Comparison of ENCODE assay signal across 18 cellular contexts in genomic region chr15:39391230-39391629, GRCh38.
A peak's percentile ranks its signal among the peaks of the same experiment; 100 is the strongest.
DNase-seq lines count a peak whose midpoint lies in the region; ATAC-seq and TF ChIP-seq lines count a peak whose summit lies in the region.
"Had no signal": no experiment of that assay in that cellular context is flagged by ENCODE, and none has a peak within 500 bp of the region (broad histone marks: within the 10 kb centered on the region; RNA-seq: fewer than 3 reads in every experiment).

No MANE protein-coding gene starts in this region.

- ATAC-seq in right cardiac atrium: peak; percentile 40 to 67
- ATAC-seq: mucosa of descending colon had no signal

- H3K9me2 ChIP-seq in SK-N-SH: no peaks in the 10 kb centered on the region

- no peak; the same call in 1 of the 2 replicates for TF ChIP-seq RAD21 in SK-N-SH (IDR thresholded peaks at IDR 0.05; ENCODE audit: low read length)

- POLR2A ChIA-PET in SK-N-SH (lab: Yijun Ruan, JAX): no interaction called here

- CTCF ChIA-PET in SK-N-SH (lab: Yijun Ruan, JAX): interaction anchor here (0.6 to 2.1 kb wide), 10 partner anchors 36 to 683 kb away, joined by 3 to 12 read pairs (median 3); partner anchors contain the start of gene THBS1

- intact Hi-C loops in right cardiac atrium (cut with DNase I): no loop called here

- no peak for TF ChIP-seq CTCF in SK-N-SH (IDR thresholded peaks at IDR 0.05)

- H3K4me1 ChIP-seq in SK-N-SH (ENCODE audit: control insufficient read depth in 1 of 2, insufficient read depth in 2 of 2, low read depth in 1 of 2, low read length in 1 of 2): peaks cover 0 to 32% of the 10 kb centered on the region in 2 experiments; a peak in 2 of 4 replicates
- no peaks in the 10 kb centered on the region for H3K4me1 ChIP-seq in right cardiac atrium (ENCODE audit: control insufficient read depth, insufficient read depth, low read length)
- no peaks in the 10 kb centered on the region for H3K4me1 ChIP-seq in HAP-1
- H3K4me1 ChIP-seq: BE2C, parathyroid adenoma had no signal

- in situ Hi-C loops in HAP-1 (cut with MboI; ENCODE audit: low sequenced_read_pairs): no loop called here

- TF ChIP-seq EP300 in SK-N-SH (IDR thresholded peaks at IDR 0.05; ENCODE audit: borderline replicate concordance in 1 of 2, low read depth in 1 of 2, low read length in 1 of 2): peak in 1 of 2 experiments; percentile 83; a peak in 2 of 4 replicates

- H3K79me2 ChIP-seq in SK-N-SH (ENCODE audit: insufficient read depth): no peaks in the 10 kb centered on the region
- H3K79me2 ChIP-seq: parathyroid adenoma had no signal

- H3K9ac ChIP-seq in SK-N-SH: no peak overlapping the region
- H3K9ac ChIP-seq: parathyroid adenoma had no signal

- no peak overlapping the region for H3K4me2 ChIP-seq in SK-N-SH

- no peak overlapping the region for H3K4me3 ChIP-seq in SK-N-SH (ENCODE audit: low read depth in 2 of 2, low read length in 1 of 2)
- H3K4me3 ChIP-seq in right cardiac atrium (ENCODE audit: low read length): no peak overlapping the region
- no peak overlapping the region for H3K4me3 ChIP-seq in HAP-1
- H3K4me3 ChIP-seq: cardiac muscle cell, mucosa of descending colon, suprapubic skin had no signal

- no peak overlapping the region for H2AFZ ChIP-seq in SK-N-SH (ENCODE audit: low read depth)
- H2AFZ ChIP-seq: parathyroid adenoma had no signal

- H3K27me3 ChIP-seq in SK-N-SH (ENCODE audit: insufficient read depth): no peaks in the 10 kb centered on the region
- H3K27me3 ChIP-seq in right cardiac atrium (ENCODE audit: control insufficient read depth, insufficient read depth): no peaks in the 10 kb centered on the region
- H3K27me3 ChIP-seq in HAP-1 (ENCODE audit: low read depth): no peaks in the 10 kb centered on the region
- H3K27me3 ChIP-seq: BE2C, cardiac muscle cell, suprapubic skin had no signal

- no peaks in the 10 kb centered on the region for H4K20me1 ChIP-seq in SK-N-SH (ENCODE audit: insufficient read depth)

- H3K27ac ChIP-seq in SK-N-SH (ENCODE audit: low read depth in 2 of 2, low read length in 1 of 2) (peak overlapping the region in 1 of 2 experiments; percentile 88; a peak in 2 of 4 replicates), right cardiac atrium (ENCODE audit: low read length) (no peak overlapping the region)
- H3K27ac ChIP-seq: cardiac muscle cell, parathyroid adenoma, suprapubic skin had no signal

- 76% methylated on average over 5 of the region's 5 CpGs for WGBS in SK-N-SH (ENCODE audit: low lambda C conversion rate)
- 68% methylated on average over 5 of the region's 5 CpGs for WGBS in right cardiac atrium

- no peaks in the 10 kb centered on the region for H3K9me3 ChIP-seq in SK-N-SH
- no peaks in the 10 kb centered on the region for H3K9me3 ChIP-seq in right cardiac atrium (ENCODE audit: control insufficient read depth, low read length)
- no peaks in the 10 kb centered on the region for H3K9me3 ChIP-seq in HAP-1
- H3K9me3 ChIP-seq: BE2C, mucosa of descending colon, suprapubic skin had no signal

- DNase-seq in EL: peak; percentile 39
- DNase-seq in LoVo (ENCODE audit: low spot score): peak; percentile 61
- DNase-seq in SK-N-SH: peak; percentile 39
- DNase-seq in right cardiac atrium: peak in 2 of 3 donors; percentile 28 to 36
- DNase-seq in stimulated activated CD4-positive, alpha-beta T cell treated with anti-CD3 and anti-CD28 coated beads, Interleukin-12 subunit alpha, Interleukin-12 subunit beta, amount 100 ng/mL, for 4 hours: no peak
- DNase-seq in HAP-1 (ENCODE audit: low spot score in 2 of 2): no peak
- DNase-seq in NCI-H2081 (lab: John Stamatoyannopoulos, UW): no peak
- DNase-seq in activated CD4-positive, CD25-positive, alpha-beta regulatory T cell treated with anti-CD3 and anti-CD28 coated beads, Interleukin-2, amount 50 U/mL, for 72 hours: no peak
- DNase-seq: activated B cell treated with CpG ODN at 0.5 μM for 24 hours; activated naive CD4-positive, alpha-beta T cell treated with Interleukin-2 at 50 U/mL for 16 hours; BE2C; endodermal cell; H9; Kasumi-1; mucosa of descending colon had no signal

- H3F3A ChIP-seq in SK-N-SH (replicated peaks; ENCODE audit: insufficient read depth): no peaks in the 10 kb centered on the region

- H3K36me3 ChIP-seq in SK-N-SH (replicated peaks in 1 of 2; ENCODE audit: control insufficient read depth in 1 of 2, insufficient read depth in 2 of 2, low read length in 1 of 2) (no peaks in the 10 kb centered on the region), HAP-1 (replicated peaks) (no peaks in the 10 kb centered on the region)
- H3K36me3 ChIP-seq: BE2C, cardiac muscle cell, suprapubic skin had no signal

TF ChIP-seq in SK-N-SH, 30 proteins besides CTCF, POLR2A, EP300 and RAD21:
- TF ChIP-seq SIN3A (IDR thresholded peaks at IDR 0.05; ENCODE audit: borderline replicate concordance, low read depth, low read length) (no peak), MXI1 (IDR thresholded peaks at IDR 0.05; ENCODE audit: low read depth, low read length) (peak; percentile 73; the same call in 1 of the 2 replicates), FOXJ3 (CRISPR knock-in tag; IDR thresholded peaks at IDR 0.05) (peak; percentile 77; the same call in 1 of the 2 replicates), USF2 (IDR thresholded peaks at IDR 0.05; ENCODE audit: borderline replicate concordance, low read depth, low read length) (no peak), USF1 (IDR thresholded peaks at IDR 0.05; ENCODE audit: borderline replicate concordance, low read depth) (no peak), GATA2 (CRISPR knock-in tag; IDR thresholded peaks at IDR 0.05) (peak; percentile 81), RCOR1 (IDR thresholded peaks at IDR 0.05; ENCODE audit: low read length) (peak; percentile 71; the same call in 1 of the 2 replicates)

Comparison
In these comparisons a context has a peak if more than half of its experiments do, and no peak if none do; other contexts are left out.
1. DNase-seq: peak in EL (single experiment), LoVo (single experiment), SK-N-SH (single experiment) and right cardiac atrium (2 of 3); none in stimulated activated CD4-positive, alpha-beta T cell treated with anti-CD3 and anti-CD28 coated beads, Interleukin-12 subunit alpha, Interleukin-12 subunit beta, amount 100 ng/mL, for 4 hours (single experiment), HAP-1 (0 of 2), NCI-H2081 (0 of 2) and activated CD4-positive, CD25-positive, alpha-beta regulatory T cell treated with anti-CD3 and anti-CD28 coated beads, Interleukin-2, amount 50 U/mL, for 72 hours (single experiment).